Comparison of ENCODE assay signal across 27 cellular contexts in genomic region chr18:63065172-63065571, GRCh38.
"Had no signal": no experiment of that assay in that cellular context is flagged by ENCODE, and none has a peak within 500 bp of the region (broad histone marks: within the 10 kb centered on the region; RNA-seq: fewer than 3 reads in every experiment).

No MANE protein-coding gene starts in this region.

- H3K4me1 Mint-ChIP-seq: activated naive CD4-positive, alpha-beta T cell treated with anti-CD3 and anti-CD28 coated beads, Interleukin-2, amount 50 U/mL, for 24 hours; brain had no signal

- DNase-seq: activated CD4-positive, alpha-beta T cell treated with anti-CD3 and anti-CD28 coated beads, Interleukin-2, amount 50 U/mL, for 1 hour; activated CD4-positive, CD25-positive, alpha-beta regulatory T cell treated with anti-CD3 and anti-CD28 coated beads, Interleukin-2, amount 50 U/mL, for 72 hours; activated CD8-positive, alpha-beta T cell treated with anti-CD3 and anti-CD28 coated beads, Interleukin-2, amount 10 ng/mL, durations not matched to agents 7 days and 5 days; activated gamma-delta T cell treated with Interleukin-2 at 50 U/mL for 16 hours; anterior cingulate cortex; caudate nucleus; effector CD4-positive, alpha-beta T cell; foreskin fibroblast; left colon; mesenchymal stem cell; occipital lobe; posterior cingulate gyrus; sigmoid colon; stimulated activated CD4-positive, alpha-beta T cell treated with anti-CD3 and anti-CD28 coated beads, Interleukin-15, amount 100 ng/mL, for 24 hours; stimulated activated CD8-positive, alpha-beta memory T cell treated with anti-CD3 and anti-CD28 coated beads, Interleukin-4, amount 100 ng/mL, for 48 hours; stimulated activated naive CD4-positive, alpha-beta T cell treated with Interleukin-2 at 50 U/mL for 16 hours; upper lobe of left lung; WERI-Rb-1 had no signal

- H3K36me3 ChIP-seq: sigmoid colon, thoracic aorta, upper lobe of left lung, WERI-Rb-1 had no signal

- H3K27me3 ChIP-seq: upper lobe of left lung had no signal

- H3K4me3 ChIP-seq: sigmoid colon, smooth muscle cell, thoracic aorta, upper lobe of left lung had no signal

- H3K27ac ChIP-seq: sigmoid colon, thoracic aorta, upper lobe of left lung, WERI-Rb-1 had no signal

- H3K27me3 Mint-ChIP-seq: activated naive CD4-positive, alpha-beta T cell treated with anti-CD3 and anti-CD28 coated beads, Interleukin-2, amount 50 U/mL, for 24 hours; dendritic cell treated with granulocyte-macrophage colony-stimulating factor and Interleukin-4, amounts not matched to agents 40 ng/mL and 50 ng/mL, for 4 days had no signal

- H3K4me2 ChIP-seq: smooth muscle cell had no signal

- H3K4me3 Mint-ChIP-seq: activated CD8-positive, alpha-beta T cell treated with anti-CD3 and anti-CD28 coated beads, Interleukin-2, amount 10 ng/mL, durations not matched to agents 7 days and 5 days; activated naive CD4-positive, alpha-beta T cell treated with anti-CD3 and anti-CD28 coated beads, Interleukin-2, amount 50 U/mL, for 24 hours; brain; dendritic cell treated with granulocyte-macrophage colony-stimulating factor and Interleukin-4, amounts not matched to agents 40 ng/mL and 50 ng/mL, for 4 days; nephron had no signal

- H3K36me3 Mint-ChIP-seq: activated naive CD4-positive, alpha-beta T cell treated with anti-CD3 and anti-CD28 coated beads, Interleukin-2, amount 50 U/mL, for 24 hours; brain had no signal

- H3K4me1 ChIP-seq: upper lobe of left lung had no signal

- FAIRE-seq: endometrium, keratinocyte, TTC549 had no signal

- H3K27ac Mint-ChIP-seq: activated CD8-positive, alpha-beta T cell treated with anti-CD3 and anti-CD28 coated beads, Interleukin-2, amount 10 ng/mL, durations not matched to agents 7 days and 5 days; activated naive CD4-positive, alpha-beta T cell treated with anti-CD3 and anti-CD28 coated beads, Interleukin-2, amount 50 U/mL, for 24 hours; brain; dendritic cell treated with granulocyte-macrophage colony-stimulating factor and Interleukin-4, amounts not matched to agents 40 ng/mL and 50 ng/mL, for 4 days; nephron had no signal

- H3K9me3 ChIP-seq: sigmoid colon, thoracic aorta, upper lobe of left lung had no signal

- H3K9me3 Mint-ChIP-seq: activated naive CD4-positive, alpha-beta T cell treated with anti-CD3 and anti-CD28 coated beads, Interleukin-2, amount 50 U/mL, for 24 hours; nephron had no signal

- ATAC-seq: activated CD8-positive, alpha-beta T cell treated with anti-CD3 and anti-CD28 coated beads, Interleukin-2, amount 10 ng/mL, durations not matched to agents 7 days and 5 days; left colon had no signal
